In the genomic region with DNA sequence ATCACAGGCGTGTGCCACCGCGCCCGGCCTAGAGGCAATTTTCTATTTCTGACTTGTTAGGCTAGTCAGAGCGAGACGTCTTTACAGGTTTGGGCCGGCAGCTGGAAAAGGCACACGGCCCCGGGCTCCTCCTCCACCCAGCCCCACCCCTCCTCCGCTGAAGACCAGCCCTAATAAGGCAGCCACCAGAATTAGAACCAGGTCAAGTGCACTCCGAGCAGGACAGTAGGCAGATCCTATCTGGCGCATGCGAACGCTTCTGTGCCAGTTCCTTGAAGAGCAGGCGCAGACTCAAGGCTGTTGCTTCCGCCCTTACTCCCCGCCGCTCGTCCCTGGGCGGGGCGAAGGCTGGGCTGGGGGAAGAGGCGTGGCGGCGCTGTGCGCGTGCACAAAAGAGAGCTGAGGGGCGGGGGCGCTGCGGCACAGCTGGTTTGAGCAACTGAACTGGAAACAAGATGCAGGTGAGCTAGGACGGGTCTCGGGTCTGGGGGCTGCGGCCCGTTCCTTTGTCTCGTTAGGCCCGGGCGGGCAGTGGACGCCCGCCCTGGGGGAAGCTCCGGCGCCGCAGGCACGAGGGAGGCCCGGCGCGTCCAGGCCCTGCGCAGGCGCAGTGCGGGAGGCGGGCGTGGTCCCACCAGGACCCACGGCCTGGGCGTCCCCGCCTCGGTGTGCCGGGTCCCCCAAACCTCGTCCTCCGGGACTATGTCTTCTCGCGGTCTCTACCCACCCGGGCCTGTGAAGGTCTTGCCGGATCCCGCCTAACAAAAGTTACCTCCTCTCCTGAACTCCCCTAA, we compare ENCODE assay signal across 1 cellular context.
TF ChIP-seq lines count a peak whose summit lies in the region.

Gene PDCL3 (plus strand): TSS at position 381 of the 794 bp plus-strand sequence. CDS start 75 bp downstream, at position 456.

TF ChIP-seq in HepG2, 621 proteins besides CTCF, POLR2A, EP300 and RAD21 (continued from another document and continues in another):
- TF ChIP-seq ZBTB40 (IDR thresholded peaks at IDR 0.05): no peak
- peak; percentile 16 for TF ChIP-seq ZBTB40 (CRISPR knock-in tag; IDR thresholded peaks at IDR 0.05)
- 0 out of 2 replicates have a peak, but pooled peaks have one; percentile 75 for TF ChIP-seq ZNF776 (CRISPR knock-in tag; IDR thresholded peaks at IDR 0.05)
- TF ChIP-seq ZNF552 (CRISPR knock-in tag; IDR thresholded peaks at IDR 0.05; ENCODE audit: borderline replicate concordance): peak; percentile 91; the same call in 1 of the 2 replicates
- no peak for TF ChIP-seq ZBTB1 (CRISPR knock-in tag; IDR thresholded peaks at IDR 0.05; ENCODE audit: borderline replicate concordance)
- no peak for TF ChIP-seq GFI1 (CRISPR knock-in tag; IDR thresholded peaks at IDR 0.05; ENCODE audit: borderline replicate concordance)
- TF ChIP-seq ZNF747 (CRISPR knock-in tag; IDR thresholded peaks at IDR 0.05; ENCODE audit: borderline replicate concordance): peak; percentile 58; the same call in 1 of the 2 replicates
- peak in 1 of 2 experiments; percentile 61; a peak in 2 of 4 replicates for TF ChIP-seq ATF4 (CRISPR knock-in tag; IDR thresholded peaks at IDR 0.05)
- no peak for TF ChIP-seq ATRX (CRISPR knock-in tag; IDR thresholded peaks at IDR 0.05; ENCODE audit: borderline replicate concordance)
- TF ChIP-seq SIX4 (CRISPR knock-in tag; IDR thresholded peaks at IDR 0.05): 0 out of 2 replicates have a peak, but pooled peaks have one; percentile 21
- peak; percentile 43; the same call in 1 of the 2 replicates for TF ChIP-seq ZNF441 (CRISPR knock-in tag; IDR thresholded peaks at IDR 0.05; ENCODE audit: borderline replicate concordance)
- TF ChIP-seq NR2F2 (IDR thresholded peaks at IDR 0.05; ENCODE audit: borderline replicate concordance, low read depth): no peak; the same call in 1 of the 2 replicates
- TF ChIP-seq ZSCAN31 (CRISPR knock-in tag; IDR thresholded peaks at IDR 0.05; ENCODE audit: low read depth): peak; percentile 84
- peak; percentile 95; the same call in 1 of the 2 replicates for TF ChIP-seq ZNF790 (CRISPR knock-in tag; IDR thresholded peaks at IDR 0.05; ENCODE audit: borderline replicate concordance)
- no peak for TF ChIP-seq SSRP1 (CRISPR knock-in tag; IDR thresholded peaks at IDR 0.05)
- TF ChIP-seq CERS6 (CRISPR knock-in tag; IDR thresholded peaks at IDR 0.05): no peak; the same call in 1 of the 2 replicates
- no peak for TF ChIP-seq BATF2 (CRISPR knock-in tag; IDR thresholded peaks at IDR 0.05)
- TF ChIP-seq, protein P1, sequence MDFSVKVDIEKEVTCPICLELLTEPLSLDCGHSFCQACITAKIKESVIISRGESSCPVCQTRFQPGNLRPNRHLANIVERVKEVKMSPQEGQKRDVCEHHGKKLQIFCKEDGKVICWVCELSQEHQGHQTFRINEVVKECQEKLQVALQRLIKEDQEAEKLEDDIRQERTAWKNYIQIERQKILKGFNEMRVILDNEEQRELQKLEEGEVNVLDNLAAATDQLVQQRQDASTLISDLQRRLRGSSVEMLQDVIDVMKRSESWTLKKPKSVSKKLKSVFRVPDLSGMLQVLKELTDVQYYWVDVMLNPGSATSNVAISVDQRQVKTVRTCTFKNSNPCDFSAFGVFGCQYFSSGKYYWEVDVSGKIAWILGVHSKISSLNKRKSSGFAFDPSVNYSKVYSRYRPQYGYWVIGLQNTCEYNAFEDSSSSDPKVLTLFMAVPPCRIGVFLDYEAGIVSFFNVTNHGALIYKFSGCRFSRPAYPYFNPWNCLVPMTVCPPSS (IDR thresholded peaks at IDR 0.05): no peak
- peak; percentile 56; the same call in 1 of the 2 replicates for TF ChIP-seq SOX5 (CRISPR knock-in tag; IDR thresholded peaks at IDR 0.05; ENCODE audit: borderline replicate concordance)
- TF ChIP-seq, protein P2, sequence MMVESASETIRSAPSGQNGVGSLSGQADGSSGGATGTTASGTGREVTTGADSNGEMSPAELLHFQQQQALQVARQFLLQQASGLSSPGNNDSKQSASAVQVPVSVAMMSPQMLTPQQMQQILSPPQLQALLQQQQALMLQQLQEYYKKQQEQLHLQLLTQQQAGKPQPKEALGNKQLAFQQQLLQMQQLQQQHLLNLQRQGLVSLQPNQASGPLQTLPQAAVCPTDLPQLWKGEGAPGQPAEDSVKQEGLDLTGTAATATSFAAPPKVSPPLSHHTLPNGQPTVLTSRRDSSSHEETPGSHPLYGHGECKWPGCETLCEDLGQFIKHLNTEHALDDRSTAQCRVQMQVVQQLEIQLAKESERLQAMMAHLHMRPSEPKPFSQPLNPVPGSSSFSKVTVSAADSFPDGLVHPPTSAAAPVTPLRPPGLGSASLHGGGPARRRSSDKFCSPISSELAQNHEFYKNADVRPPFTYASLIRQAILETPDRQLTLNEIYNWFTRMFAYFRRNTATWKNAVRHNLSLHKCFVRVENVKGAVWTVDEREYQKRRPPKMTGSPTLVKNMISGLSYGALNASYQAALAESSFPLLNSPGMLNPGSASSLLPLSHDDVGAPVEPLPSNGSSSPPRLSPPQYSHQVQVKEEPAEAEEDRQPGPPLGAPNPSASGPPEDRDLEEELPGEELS (CRISPR knock-in tag; IDR thresholded peaks at IDR 0.05): peak; percentile 16; the same call in 1 of the 2 replicates
- no peak for TF ChIP-seq SNAPC4 (CRISPR knock-in tag; IDR thresholded peaks at IDR 0.05)
